In the genomic region with DNA sequence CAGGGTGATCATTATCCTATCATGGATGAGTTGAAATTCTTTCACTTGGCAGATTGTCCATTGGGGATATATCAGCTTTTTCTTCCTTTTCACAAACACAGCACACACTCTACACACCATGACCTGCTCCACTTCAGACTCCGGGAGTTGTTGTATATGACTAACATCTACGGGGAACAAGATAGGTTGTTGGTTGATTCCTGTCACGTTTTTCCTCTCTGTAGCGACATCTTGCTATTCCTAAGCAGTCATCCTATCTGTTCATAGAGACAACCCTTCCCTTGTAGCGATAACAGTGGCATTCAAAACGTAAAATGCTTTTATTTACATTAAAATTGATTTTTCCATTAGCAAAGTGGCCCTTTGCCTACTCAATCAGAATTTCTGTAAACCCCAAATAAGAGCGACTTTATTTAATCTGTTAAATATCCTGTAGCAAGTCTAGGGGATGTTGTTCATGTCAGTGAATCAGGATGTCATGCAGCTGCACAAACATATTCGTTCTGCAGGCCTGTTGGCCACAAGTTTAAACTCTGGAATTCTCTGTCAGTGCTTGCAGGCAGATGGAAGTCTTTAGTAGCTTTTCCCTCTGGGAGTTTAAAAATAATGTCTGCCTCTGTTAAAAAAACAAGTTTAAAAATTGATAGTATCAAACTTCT, we compare ENCODE assay signal across 1 cellular context.
TF ChIP-seq lines count a peak whose summit lies in the region.

No MANE protein-coding gene starts in this region.

TF ChIP-seq in GM23338, 12 proteins besides CTCF, POLR2A, EP300 and RAD21:
- no peak for TF ChIP-seq STAT1 (IDR thresholded peaks at IDR 0.05; ENCODE audit: unreplicated experiment)
- no peak for TF ChIP-seq ZNF114 (CRISPR knock-in tag; IDR thresholded peaks at IDR 0.05)
- no peak for TF ChIP-seq JUNB (IDR thresholded peaks at IDR 0.05; ENCODE audit: unreplicated experiment)
- no peak for TF ChIP-seq POLR2AphosphoS5 (IDR thresholded peaks at IDR 0.05; ENCODE audit: low read depth)
- no peak for TF ChIP-seq NANOG (IDR thresholded peaks at IDR 0.05; ENCODE audit: borderline replicate concordance)
- no peak for TF ChIP-seq REST (IDR thresholded peaks at IDR 0.05; ENCODE audit: unreplicated experiment)
- TF ChIP-seq ZNF331 (CRISPR knock-in tag; IDR thresholded peaks at IDR 0.05; ENCODE audit: low read depth): no peak
- no peak for TF ChIP-seq EZH2 (IDR thresholded peaks at IDR 0.05; ENCODE audit: low read depth, unreplicated experiment)
- TF ChIP-seq, protein P1, sequence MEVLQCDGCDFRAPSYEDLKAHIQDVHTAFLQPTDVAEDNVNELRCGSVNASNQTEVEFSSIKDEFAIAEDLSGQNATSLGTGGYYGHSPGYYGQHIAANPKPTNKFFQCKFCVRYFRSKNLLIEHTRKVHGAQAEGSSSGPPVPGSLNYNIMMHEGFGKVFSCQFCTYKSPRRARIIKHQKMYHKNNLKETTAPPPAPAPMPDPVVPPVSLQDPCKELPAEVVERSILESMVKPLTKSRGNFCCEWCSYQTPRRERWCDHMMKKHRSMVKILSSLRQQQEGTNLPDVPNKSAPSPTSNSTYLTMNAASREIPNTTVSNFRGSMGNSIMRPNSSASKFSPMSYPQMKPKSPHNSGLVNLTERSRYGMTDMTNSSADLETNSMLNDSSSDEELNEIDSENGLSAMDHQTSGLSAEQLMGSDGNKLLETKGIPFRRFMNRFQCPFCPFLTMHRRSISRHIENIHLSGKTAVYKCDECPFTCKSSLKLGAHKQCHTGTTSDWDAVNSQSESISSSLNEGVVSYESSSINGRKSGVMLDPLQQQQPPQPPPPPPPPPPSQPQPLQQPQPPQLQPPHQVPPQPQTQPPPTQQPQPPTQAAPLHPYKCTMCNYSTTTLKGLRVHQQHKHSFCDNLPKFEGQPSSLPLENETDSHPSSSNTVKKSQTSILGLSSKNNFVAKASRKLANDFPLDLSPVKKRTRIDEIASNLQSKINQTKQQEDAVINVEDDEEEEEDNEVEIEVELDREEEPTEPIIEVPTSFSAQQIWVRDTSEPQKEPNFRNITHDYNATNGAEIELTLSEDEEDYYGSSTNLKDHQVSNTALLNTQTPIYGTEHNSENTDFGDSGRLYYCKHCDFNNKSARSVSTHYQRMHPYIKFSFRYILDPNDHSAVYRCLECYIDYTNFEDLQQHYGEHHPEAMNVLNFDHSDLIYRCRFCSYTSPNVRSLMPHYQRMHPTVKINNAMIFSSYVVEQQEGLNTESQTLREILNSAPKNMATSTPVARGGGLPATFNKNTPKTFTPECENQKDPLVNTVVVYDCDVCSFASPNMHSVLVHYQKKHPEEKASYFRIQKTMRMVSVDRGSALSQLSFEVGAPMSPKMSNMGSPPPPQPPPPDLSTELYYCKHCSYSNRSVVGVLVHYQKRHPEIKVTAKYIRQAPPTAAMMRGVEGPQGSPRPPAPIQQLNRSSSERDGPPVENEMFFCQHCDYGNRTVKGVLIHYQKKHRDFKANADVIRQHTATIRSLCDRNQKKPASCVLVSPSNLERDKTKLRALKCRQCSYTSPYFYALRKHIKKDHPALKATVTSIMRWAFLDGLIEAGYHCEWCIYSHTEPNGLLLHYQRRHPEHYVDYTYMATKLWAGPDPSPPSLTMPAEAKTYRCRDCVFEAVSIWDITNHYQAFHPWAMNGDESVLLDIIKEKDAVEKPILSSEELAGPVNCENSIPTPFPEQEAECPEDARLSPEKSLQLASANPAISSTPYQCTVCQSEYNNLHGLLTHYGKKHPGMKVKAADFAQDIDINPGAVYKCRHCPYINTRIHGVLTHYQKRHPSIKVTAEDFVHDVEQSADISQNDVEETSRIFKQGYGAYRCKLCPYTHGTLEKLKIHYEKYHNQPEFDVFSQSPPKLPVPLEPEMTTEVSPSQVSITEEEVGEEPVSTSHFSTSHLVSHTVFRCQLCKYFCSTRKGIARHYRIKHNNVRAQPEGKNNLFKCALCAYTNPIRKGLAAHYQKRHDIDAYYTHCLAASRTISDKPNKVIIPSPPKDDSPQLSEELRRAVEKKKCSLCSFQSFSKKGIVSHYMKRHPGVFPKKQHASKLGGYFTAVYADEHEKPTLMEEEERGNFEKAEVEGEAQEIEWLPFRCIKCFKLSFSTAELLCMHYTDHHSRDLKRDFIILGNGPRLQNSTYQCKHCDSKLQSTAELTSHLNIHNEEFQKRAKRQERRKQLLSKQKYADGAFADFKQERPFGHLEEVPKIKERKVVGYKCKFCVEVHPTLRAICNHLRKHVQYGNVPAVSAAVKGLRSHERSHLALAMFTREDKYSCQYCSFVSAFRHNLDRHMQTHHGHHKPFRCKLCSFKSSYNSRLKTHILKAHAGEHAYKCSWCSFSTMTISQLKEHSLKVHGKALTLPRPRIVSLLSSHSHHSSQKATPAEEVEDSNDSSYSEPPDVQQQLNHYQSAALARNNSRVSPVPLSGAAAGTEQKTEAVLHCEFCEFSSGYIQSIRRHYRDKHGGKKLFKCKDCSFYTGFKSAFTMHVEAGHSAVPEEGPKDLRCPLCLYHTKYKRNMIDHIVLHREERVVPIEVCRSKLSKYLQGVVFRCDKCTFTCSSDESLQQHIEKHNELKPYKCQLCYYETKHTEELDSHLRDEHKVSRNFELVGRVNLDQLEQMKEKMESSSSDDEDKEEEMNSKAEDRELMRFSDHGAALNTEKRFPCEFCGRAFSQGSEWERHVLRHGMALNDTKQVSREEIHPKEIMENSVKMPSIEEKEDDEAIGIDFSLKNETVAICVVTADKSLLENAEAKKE (CRISPR knock-in tag; IDR thresholded peaks at IDR 0.05): no peak
- no peak for TF ChIP-seq CREB1 (CRISPR knock-in tag; IDR thresholded peaks at IDR 0.05; ENCODE audit: low read depth)
- TF ChIP-seq, protein P2, sequence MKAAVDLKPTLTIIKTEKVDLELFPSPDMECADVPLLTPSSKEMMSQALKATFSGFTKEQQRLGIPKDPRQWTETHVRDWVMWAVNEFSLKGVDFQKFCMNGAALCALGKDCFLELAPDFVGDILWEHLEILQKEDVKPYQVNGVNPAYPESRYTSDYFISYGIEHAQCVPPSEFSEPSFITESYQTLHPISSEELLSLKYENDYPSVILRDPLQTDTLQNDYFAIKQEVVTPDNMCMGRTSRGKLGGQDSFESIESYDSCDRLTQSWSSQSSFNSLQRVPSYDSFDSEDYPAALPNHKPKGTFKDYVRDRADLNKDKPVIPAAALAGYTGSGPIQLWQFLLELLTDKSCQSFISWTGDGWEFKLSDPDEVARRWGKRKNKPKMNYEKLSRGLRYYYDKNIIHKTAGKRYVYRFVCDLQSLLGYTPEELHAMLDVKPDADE (IDR thresholded peaks at IDR 0.05): no peak
- TF ChIP-seq EZH2phosphoT487 (IDR thresholded peaks at IDR 0.05; ENCODE audit: unreplicated experiment): no peak
TF ChIP-seq in GM23338: peak in this region for 0.
